14 cellular contexts compared by ENCODE assay signal in genomic region chr17:78330570-78331224, GRCh38. TPM values are rescaled to one million over a fixed set of nuclear protein-coding genes. Genes with fewer than 3 reads are reported as not detected.
A peak's percentile ranks its signal among the peaks of the same experiment; 100 is the strongest.
DNase-seq lines count a peak whose midpoint lies in the region; ATAC-seq, FAIRE-seq and TF ChIP-seq lines count a peak whose summit lies in the region.
"Had no signal": no experiment of that assay in that cellular context is flagged by ENCODE, and none has a peak within 500 bp of the region (broad histone marks: within the 10 kb centered on the region; RNA-seq: fewer than 3 reads in every experiment).

No MANE protein-coding gene starts in this region.

- TF ChIP-seq RAD21 in A549 (conservative IDR thresholded peaks at IDR 0.05 in 1 of 2, IDR thresholded peaks at IDR 0.05 in 1 of 2) (peak in 1 of 2 experiments; percentile 29; a peak in 2 of 5 replicates), IMR-90 (IDR thresholded peaks at IDR 0.05; ENCODE audit: low read length) (no peak)

- peak overlapping the region; percentile 94 for H2AK9ac ChIP-seq in IMR-90 (replicated peaks; ENCODE audit: low read depth, low read length, poor library complexity)

- H3K27ac ChIP-seq in A549 (peak overlapping the region; percentile 81 to 97), IMR-90 (ENCODE audit: insufficient read depth, low read length) (peak overlapping the region; percentile 5; the same call in 1 of the 2 replicates), body of pancreas (no peak overlapping the region), right lobe of liver (no peak overlapping the region)
- H3K27ac ChIP-seq: vagina had no signal

- H3K23ac ChIP-seq in IMR-90 (ENCODE audit: low read depth, low read length): peak overlapping the region; percentile 59

- peak overlapping the region; percentile 90 for H2BK20ac ChIP-seq in IMR-90 (ENCODE audit: low read depth, low read length)

- peak; percentile 61 to 72 for ATAC-seq in A549
- no peak for ATAC-seq in IMR-90 (ENCODE audit: low read depth)
- ATAC-seq in body of pancreas: peak; percentile 33
- ATAC-seq in right lobe of liver: peak; percentile 32 to 85 (median 54)
- no peak for ATAC-seq in HG03108 (IDR thresholded peaks at IDR 0.05; ENCODE audit: unreplicated experiment)
- ATAC-seq: naive thymus-derived CD4-positive, alpha-beta T cell had no signal

- TF ChIP-seq CTCF in A549 (IDR thresholded peaks at IDR 0.05) (no peak; the same call in 2 of the 3 replicates), IMR-90 (conservative IDR thresholded peaks at IDR 0.05; ENCODE audit: low read depth, low read length) (no peak), body of pancreas (IDR thresholded peaks at IDR 0.05) (no peak), right lobe of liver (IDR thresholded peaks at IDR 0.05) (no peak)

- no TSS peak for BruUV-seq in IMR-90 (replicated peaks; lab: Mats Ljungman, UMichigan)

- H2AK5ac ChIP-seq in IMR-90 (ENCODE audit: low read depth, low read length): peak overlapping the region; percentile 96

- H3K27me3 ChIP-seq in IMR-90 (ENCODE audit: control insufficient read depth, insufficient read depth, low read length): no peaks in the 10 kb centered on the region
- H3K27me3 ChIP-seq in body of pancreas: no peaks in the 10 kb centered on the region
- H3K27me3 ChIP-seq in right lobe of liver: no peaks in the 10 kb centered on the region
- H3K27me3 ChIP-seq: vagina had no signal

- H3K79me1 ChIP-seq in IMR-90 (ENCODE audit: low read depth in 1 of 2, low read length in 2 of 2): peaks cover 0 to 9% of the 10 kb centered on the region in 2 experiments; a peak in 1 of 4 replicates

- POLR2A ChIA-PET in A549 (lab: Yijun Ruan, JAX) (interaction anchor here (0.6 to 1.1 kb wide), 2 partner anchors 17 to 57 kb away, joined by 4 to 6 read pairs; no protein-coding TSS in a partner anchor), IMR-90 (lab: Charles Lee; ENCODE audit: unreplicated experiment) (no interaction called here)

- peak overlapping the region; percentile 95 for H2BK15ac ChIP-seq in IMR-90 (ENCODE audit: low read depth, low read length)

- intact Hi-C loops in IMR-90 (cut with micrococcal nuclease) (loop anchor here (2.0 kb wide), 1 partner anchor 20 kb away; no protein-coding TSS in a partner anchor), body of pancreas (cut with DNase I) (no loop called here), right lobe of liver (cut with DNase I) (no loop called here), posterior cingulate gyrus (cut with DNase I) (no loop called here)

- H3K4me3 ChIP-seq in A549 (no peak overlapping the region), IMR-90 (ENCODE audit: insufficient read depth, low read depth, low read length) (no peak overlapping the region), body of pancreas (no peak overlapping the region), right lobe of liver (no peak overlapping the region)
- H3K4me3 ChIP-seq: vagina had no signal

- H3K4me1 ChIP-seq in A549: peaks cover 59% of the 10 kb centered on the region
- H3K4me1 ChIP-seq in IMR-90 (ENCODE audit: control insufficient read depth, insufficient read depth, low read length): peaks cover 29% of the 10 kb centered on the region
- no peaks in the 10 kb centered on the region for H3K4me1 ChIP-seq in body of pancreas
- H3K4me1 ChIP-seq in right lobe of liver: no peaks in the 10 kb centered on the region

- TF ChIP-seq POLR2A in A549 (IDR thresholded peaks at IDR 0.05; ENCODE audit: low read length): no peak
- no peak for TF ChIP-seq POLR2A in IMR-90 (IDR thresholded peaks at IDR 0.05; ENCODE audit: low read depth, low read length)
- no peak for TF ChIP-seq POLR2A in body of pancreas (IDR thresholded peaks at IDR 0.05)
- no peak for TF ChIP-seq POLR2A in right lobe of liver (IDR thresholded peaks at IDR 0.05)

- H3K9ac ChIP-seq in IMR-90 (ENCODE audit: low read depth, low read length): no peak overlapping the region

- H3K18ac ChIP-seq in IMR-90 (ENCODE audit: low read depth, low read length): peak overlapping the region; percentile 8

- CTCF ChIA-PET in A549 (lab: Yijun Ruan, JAX) (interaction anchor here (0.6 to 5.2 kb wide), 5 partner anchors 14 to 101 kb away, joined by 3 to 32 read pairs (median 8); partner anchors contain the start of gene SOCS3), IMR-90 (lab: Yijun Ruan, JAX) (interaction anchor here (0.7 kb wide), 1 partner anchor 43 kb away, joined by 3 read pairs; no protein-coding TSS in a partner anchor)

- H3K56ac ChIP-seq in IMR-90 (ENCODE audit: extremely low read depth, insufficient read depth, low read length): no peak overlapping the region

- peak overlapping the region; percentile 81 for H3K4ac ChIP-seq in IMR-90 (ENCODE audit: low read depth, low read length)

- DNase-seq in A549 (ENCODE audit: low read depth in 1 of 2, low spot score in 1 of 2) (peak; percentile 73 to 92), IMR-90 (no peak), body of pancreas (no peak), right lobe of liver (peak in 1 of 3 donors; percentile 74), NCI-H1436 (lab: John Stamatoyannopoulos, UW) (no peak), posterior cingulate gyrus (no peak), NCI-H2029 (lab: John Stamatoyannopoulos, UW) (no peak)
- DNase-seq: amygdala; GDM1; naive thymus-derived CD4-positive, alpha-beta T cell; NCI-H1417; stimulated activated CD4-positive, alpha-beta T cell treated with anti-CD3 and anti-CD28 coated beads, Interleukin-15, amount 100 ng/mL, for 24 hours had no signal

- in situ Hi-C loops in IMR-90 (cut with MboI; ENCODE audit: low sequenced_read_pairs): no loop called here

- 13% methylated on average over 13 of the region's 13 CpGs for WGBS in A549 (ENCODE audit: missing lambda C conversion rate)
- WGBS in IMR-90 (ENCODE audit: extremely low coverage in 2 of 2, insufficient read length in 1 of 2), 2 experiments: 77% methylated on average over 8 of the region's 13 CpGs; no CpG with 5 or more reads in 1 of the 2 experiments
- WGBS in body of pancreas, 2 donors: 51 to 71% methylated on average over 9 to 13 of the region's 13 CpGs
- 42% methylated on average over 6 of the region's 13 CpGs for WGBS in right lobe of liver (ENCODE audit: insufficient coverage, low coverage, low lambda C conversion rate, missing lambda C conversion rate)

- peak overlapping the region; percentile 47; the same call in 1 of the 2 replicates for H4K5ac ChIP-seq in IMR-90 (ENCODE audit: low read depth, low read length)

- H3K4me2 ChIP-seq in A549 (peak overlapping the region; percentile 54), IMR-90 (ENCODE audit: low read depth, low read length) (no peak overlapping the region)

- H3K14ac ChIP-seq in IMR-90 (replicated peaks; ENCODE audit: low read depth, low read length): peak overlapping the region; percentile 76; the same call in 1 of the 2 replicates

- no peak for FAIRE-seq in A549 (lab: Jason Lieb, UNC)

- peak overlapping the region; percentile 60 for H2AFZ ChIP-seq in IMR-90 (replicated peaks; ENCODE audit: low read length, poor library complexity)

- peak in 1 of 2 experiments; percentile 44; a peak in 2 of 5 replicates for TF ChIP-seq EP300 in A549 (IDR thresholded peaks at IDR 0.05)

- peak overlapping the region; percentile 83 for H4K91ac ChIP-seq in IMR-90 (ENCODE audit: insufficient read depth, low read depth, low read length)

- peak overlapping the region in 1 of 2 experiments; percentile 50 for H4K8ac ChIP-seq in IMR-90 (ENCODE audit: low read depth in 2 of 2, low read length in 2 of 2)

- dilution Hi-C loops in IMR-90 (cut with HindIII; ENCODE audit: low sequenced_read_pairs, unreplicated experiment): no loop called here

- H2BK120ac ChIP-seq in IMR-90 (ENCODE audit: low read depth, low read length): peak overlapping the region; percentile 86

- H3K36me3 ChIP-seq in IMR-90 (ENCODE audit: control insufficient read depth, insufficient read depth, low read length) (no peaks in the 10 kb centered on the region), body of pancreas (replicated peaks in 1 of 2; ENCODE audit: insufficient read depth in 1 of 2, low read depth in 2 of 2) (no peaks in the 10 kb centered on the region), right lobe of liver (no peaks in the 10 kb centered on the region)
- H3K36me3 ChIP-seq: vagina had no signal

- H3K9me3 ChIP-seq in A549 (no peaks in the 10 kb centered on the region), IMR-90 (ENCODE audit: control insufficient read depth, insufficient read depth, low read length) (no peaks in the 10 kb centered on the region), body of pancreas (no peaks in the 10 kb centered on the region), right lobe of liver (no peaks in the 10 kb centered on the region)
- H3K9me3 ChIP-seq: vagina had no signal

- H3K9me1 ChIP-seq in IMR-90 (ENCODE audit: insufficient read depth, low read length): peaks cover 25% of the 10 kb centered on the region

- no peaks in the 10 kb centered on the region for H4K20me1 ChIP-seq in IMR-90 (ENCODE audit: insufficient read depth, low read length)

- peak overlapping the region; percentile 2 for H2BK5ac ChIP-seq in IMR-90 (ENCODE audit: low read depth, low read length, poor library complexity, severe bottlenecking)

TF ChIP-seq in IMR-90, 13 proteins besides CTCF, POLR2A, EP300 and RAD21 (continues in another document):
- TF ChIP-seq MAFK (IDR thresholded peaks at IDR 0.05; ENCODE audit: low read depth, low read length): no peak

RNA-seq across cellular contexts. Expression of gene SOCS3, which starts 29.2 kb away (rescaled TPM):
- polyA plus RNA-seq in A549 (2011; rRNA removed): 13.3 and 14.7 TPM in 2 replicates
- 16.7 and 27.8 TPM in 2 replicates for polyA plus RNA-seq in A549 (2012; cell fraction: cytosol; rRNA removed)
- polyA plus RNA-seq in A549 (2012; cell fraction: nucleus; rRNA removed): 32.8 and 41.8 TPM in 2 replicates
- 10.9 to 13.5 TPM (median 11.5 TPM) in 3 replicates for polyA plus RNA-seq in A549 (2017; fragmentation: RNase III; extraction: RNeasy Plus Mini Kit Qiagen cat#74134 plus additional on column Dnase treatment)
- 19.8 and 19.9 TPM in 2 replicates for polyA minus RNA-seq in A549 (2011; rRNA and poly(A)+ RNA removed)
- 19.7 and 19.9 TPM in 2 replicates for total RNA-seq in IMR-90 (2012; rRNA removed)
- 18.3 and 19.2 TPM in 2 replicates for polyA plus RNA-seq in IMR-90 (2012; rRNA removed)
- polyA plus RNA-seq in IMR-90 (2012; cell fraction: cytosol; rRNA removed): 29.0 and 102 TPM in 2 replicates
- polyA plus RNA-seq in IMR-90 (2012; cell fraction: nucleus; rRNA removed; ENCODE audit: low replicate concordance): 163 and 202 TPM in 2 replicates
- 10 to 100 TPM; 21.0 to 63.9 TPM for total RNA-seq in body of pancreas
- 10 to 100 TPM in 4 of 6 experiments, 1 to 10 TPM in 2; 1.2 to 87.3 (median 24.1) TPM for total RNA-seq in right lobe of liver

RNA-seq across cellular contexts. Expression of gene PGS1, which starts 47.8 kb away (rescaled TPM):
- polyA plus RNA-seq in A549 (2011; rRNA removed): 29.5 and 29.6 TPM in 2 replicates
- 41.5 and 50.7 TPM in 2 replicates for polyA plus RNA-seq in A549 (2012; cell fraction: cytosol; rRNA removed)
- polyA plus RNA-seq in A549 (2012; cell fraction: nucleus; rRNA removed): 111 and 113 TPM in 2 replicates
- 23.4 to 27.0 TPM (median 23.7 TPM) in 3 replicates for polyA plus RNA-seq in A549 (2017; fragmentation: RNase III; extraction: RNeasy Plus Mini Kit Qiagen cat#74134 plus additional on column Dnase treatment)
- polyA minus RNA-seq in A549 (2011; rRNA and poly(A)+ RNA removed): 40.0 and 45.8 TPM in 2 replicates
- 14.4 and 18.5 TPM in 2 replicates for total RNA-seq in IMR-90 (2012; rRNA removed)
- polyA plus RNA-seq in IMR-90 (2012; rRNA removed): 35.5 and 43.2 TPM in 2 replicates
- polyA plus RNA-seq in IMR-90 (2012; cell fraction: cytosol; rRNA removed): 26.3 and 45.8 TPM in 2 replicates
- polyA plus RNA-seq in IMR-90 (2012; cell fraction: nucleus; rRNA removed; ENCODE audit: low replicate concordance): 189 and 191 TPM in 2 replicates
- 10 to 100 TPM; 17.1 to 30.4 TPM for total RNA-seq in body of pancreas
- 10 to 100 TPM in 5 of 6 experiments, 1 to 10 TPM in 1; 8.8 to 17.5 (median 13.4) TPM for total RNA-seq in right lobe of liver

Comparison
In these comparisons a context has a peak if more than half of its experiments do, and no peak if none do; other contexts are left out.
1. ATAC-seq: peak in A549 (2 of 2), body of pancreas (single experiment) and right lobe of liver (4 of 4); none in IMR-90 (single experiment) and HG03108 (single experiment).
2. DNase-seq: peak in A549 (2 of 2); none in IMR-90 (single experiment), body of pancreas (0 of 4), NCI-H1436 (single experiment), posterior cingulate gyrus (0 of 10) and NCI-H2029 (single experiment).
3. H3K27ac ChIP-seq: peak in A549 (2 of 2) and IMR-90 (single experiment); none in body of pancreas (0 of 4) and right lobe of liver (0 of 3).